Comparison of ENCODE assay signal across 23 cellular contexts in the genomic region with DNA sequence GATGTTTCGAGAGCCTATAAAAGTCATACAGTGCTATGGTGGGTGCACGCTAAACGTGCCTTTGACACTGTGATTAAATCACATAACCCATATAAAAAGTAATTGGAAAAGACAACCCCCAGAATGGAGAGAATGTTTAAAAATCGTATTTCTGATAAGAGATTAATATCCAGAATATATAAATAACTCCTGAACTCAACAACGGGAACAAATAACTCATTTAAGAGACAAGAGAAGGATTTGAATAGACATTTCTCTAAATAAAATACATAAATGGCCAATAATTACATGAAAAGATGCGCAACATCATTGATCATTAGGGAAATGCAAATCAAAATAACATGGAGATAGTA. TPM values are rescaled to one million over a fixed set of nuclear protein-coding genes. Genes with fewer than 3 reads are reported as not detected.
DNase-seq lines count a peak whose midpoint lies in the region; ATAC-seq, FAIRE-seq and TF ChIP-seq lines count a peak whose summit lies in the region.
"Had no signal": no experiment of that assay in that cellular context is flagged by ENCODE, and none has a peak within 500 bp of the region (broad histone marks: within the 10 kb centered on the region; RNA-seq: fewer than 3 reads in every experiment).

No MANE protein-coding gene starts in this region.

- no peak for TF ChIP-seq POLR2A in K562 (conservative IDR thresholded peaks at IDR 0.05)

- WGBS in K562 (ENCODE audit: insufficient coverage, low coverage, missing lambda C conversion rate): 8% methylated on average over 6 of the region's 6 CpGs

- POLR2A ChIA-PET in K562 (lab: Yijun Ruan, JAX): interaction anchor here (0.6 to 1.0 kb wide), 3 partner anchors 11 to 299 kb away, joined by 3 to 4 read pairs (median 3); no protein-coding TSS in a partner anchor

- TF ChIP-seq RAD21 in K562 (CRISPR knock-in tag; conservative IDR thresholded peaks at IDR 0.05 in 1 of 2, IDR thresholded peaks at IDR 0.05 in 1 of 2): no peak

- no peak for DNase-seq in activated T-cell treated with anti-CD3 and anti-CD28 coated beads, Interleukin-2, amount 50 U/mL, for 72 hours
- DNase-seq in activated T-cell treated with anti-CD3 and anti-CD28 coated beads, Interleukin-2, amount 50 U/mL, for 24 hours: no peak
- DNase-seq in K562 (ENCODE audit: extremely low read depth in 1 of 4, low spot score in 3 of 4) (no peak), DMS79 treated with DMSO at 0.1 percent for 48 hours (lab: John Stamatoyannopoulos, UW) (no peak)
- DNase-seq: activated CD4-positive, alpha-beta T cell treated with anti-CD3 and anti-CD28 coated beads, Interleukin-2, amount 50 U/mL, for 4 hours; activated T-cell treated with anti-CD3 and anti-CD28 coated beads, Interleukin-2, amount 50 U/mL, for 1 hour; Right ventricle myocardium superior had no signal

- intact Hi-C loops in K562 (cut with micrococcal nuclease): loop anchor here (1.0 to 10.0 kb wide), 3 partner anchors 48 to 263 kb away; partner anchors contain the start of gene RSPH6A

- H3K9ac ChIP-seq in K562 (ENCODE audit: insufficient read depth in 1 of 2, low read depth in 2 of 2, low read length in 2 of 2): no peak overlapping the region
- H3K9ac ChIP-seq: BLaER1 treated with 17β-estradiol and CSF1 and Interleukin-3, amounts not matched to agents 10 nM and 100 nM had no signal

- peaks cover 2 to 10% of the 10 kb centered on the region in 2 experiments; a peak in 2 of 5 replicates for H3K27me3 ChIP-seq in K562 (ENCODE audit: control insufficient read depth in 2 of 2, insufficient read depth in 2 of 2, low read length in 2 of 2)

- peaks cover 0 to 2% of the 10 kb centered on the region in 2 donors for H3K36me3 Mint-ChIP-seq in activated T-cell treated with anti-CD3 and anti-CD28 coated beads, Interleukin-2, amount 50 U/mL, for 72 hours (ENCODE audit: insufficient read depth in 2 of 2)
- no peaks in the 10 kb centered on the region for H3K36me3 Mint-ChIP-seq in activated T-cell treated with anti-CD3 and anti-CD28 coated beads, Interleukin-2, amount 50 U/mL, for 24 hours (ENCODE audit: low read depth)
- H3K36me3 Mint-ChIP-seq in nephron (ENCODE audit: low read depth): no peaks in the 10 kb centered on the region
- H3K36me3 Mint-ChIP-seq: T-cell had no signal

- H3K9me3 Mint-ChIP-seq in activated T-cell treated with anti-CD3 and anti-CD28 coated beads, Interleukin-2, amount 50 U/mL, for 72 hours: no peaks in the 10 kb centered on the region
- no peaks in the 10 kb centered on the region for H3K9me3 Mint-ChIP-seq in activated T-cell treated with anti-CD3 and anti-CD28 coated beads, Interleukin-2, amount 50 U/mL, for 24 hours
- no peaks in the 10 kb centered on the region for H3K9me3 Mint-ChIP-seq in nephron
- H3K9me3 Mint-ChIP-seq: activated naive CD4-positive, alpha-beta T cell treated with anti-CD3 and anti-CD28 coated beads, Interleukin-2, amount 50 U/mL, for 72 hours had no signal

- H3K9me3 ChIP-seq in K562 (replicated peaks; ENCODE audit: control insufficient read depth, insufficient read depth, low read depth, low read length): no peaks in the 10 kb centered on the region

- no peak; a peak in 1 of 6 replicates for TF ChIP-seq CTCF in K562 (IDR thresholded peaks at IDR 0.05 in 2 of 3, conservative IDR thresholded peaks at IDR 0.05 in 1 of 3; ENCODE audit: insufficient read depth in 2 of 3, low read depth in 1 of 3, low read length in 3 of 3)
- peak in 1 of 3 experiments; percentile 50 for TF ChIP-seq CTCF in nephron (IDR thresholded peaks at IDR 0.05; ENCODE audit: unreplicated experiment in 3 of 3)

- no peak overlapping the region for H3K4me3 Mint-ChIP-seq in activated T-cell treated with anti-CD3 and anti-CD28 coated beads, Interleukin-2, amount 50 U/mL, for 72 hours
- no peak overlapping the region for H3K4me3 Mint-ChIP-seq in activated T-cell treated with anti-CD3 and anti-CD28 coated beads, Interleukin-2, amount 50 U/mL, for 24 hours
- peak overlapping the region; percentile 76 to 80 (median 78) for H3K4me3 Mint-ChIP-seq in nephron

- no peak for ATAC-seq in activated T-cell treated with anti-CD3 and anti-CD28 coated beads, Interleukin-2, amount 50 U/mL, for 72 hours (replicated peaks in 1 of 2)
- ATAC-seq in K562: no peak
- ATAC-seq in HG02885 (IDR thresholded peaks at IDR 0.05; ENCODE audit: poor library complexity, unreplicated experiment): no peak
- no peak for ATAC-seq in GM18870 (IDR thresholded peaks at IDR 0.05; ENCODE audit: unreplicated experiment)
- no peak for ATAC-seq in HG03521 (IDR thresholded peaks at IDR 0.05; ENCODE audit: unreplicated experiment)

- H3K36me3 ChIP-seq in K562 (ENCODE audit: control insufficient read depth, insufficient read depth, low read length): no peaks in the 10 kb centered on the region
- H3K36me3 ChIP-seq: BLaER1 treated with 17β-estradiol and CSF1 and Interleukin-3, amounts not matched to agents 10 nM and 100 nM had no signal

- no peaks in the 10 kb centered on the region for H4K20me1 ChIP-seq in K562 (replicated peaks; ENCODE audit: control insufficient read depth, insufficient read depth, low read length)

- no TSS peak for BruUV-seq in K562 (replicated peaks; lab: Mats Ljungman, UMichigan)

- H3K4me2 ChIP-seq in K562 (ENCODE audit: insufficient read depth, low read length): no peak overlapping the region

- no peak for TF ChIP-seq EP300 in K562 (IDR thresholded peaks at IDR 0.05; ENCODE audit: low read length)

- peaks cover 89% of the 10 kb centered on the region for H3K27me3 Mint-ChIP-seq in activated T-cell treated with anti-CD3 and anti-CD28 coated beads, Interleukin-2, amount 50 U/mL, for 72 hours (ENCODE audit: low read depth)
- peaks cover 88% of the 10 kb centered on the region for H3K27me3 Mint-ChIP-seq in activated T-cell treated with anti-CD3 and anti-CD28 coated beads, Interleukin-2, amount 50 U/mL, for 24 hours
- H3K27me3 Mint-ChIP-seq in nephron (ENCODE audit: low read depth): peaks cover 69% of the 10 kb centered on the region

- CTCF ChIA-PET in K562 (lab: Yijun Ruan, JAX; ENCODE audit: low intra/inter-chr PET ratio): interaction anchor here (0.6 to 8.3 kb wide), 14 partner anchors 25 to 410 kb away, joined by 3 to 115 read pairs (median 4); partner anchors contain the start of gene SIX5

- H3K4me1 Mint-ChIP-seq in activated T-cell treated with anti-CD3 and anti-CD28 coated beads, Interleukin-2, amount 50 U/mL, for 72 hours (ENCODE audit: low read depth): peaks cover 19% of the 10 kb centered on the region
- H3K4me1 Mint-ChIP-seq in activated T-cell treated with anti-CD3 and anti-CD28 coated beads, Interleukin-2, amount 50 U/mL, for 24 hours (ENCODE audit: low read depth): peaks cover 12% of the 10 kb centered on the region
- H3K4me1 Mint-ChIP-seq in nephron: peaks cover 17% of the 10 kb centered on the region

- peak overlapping the region; percentile 39 for H3K27ac Mint-ChIP-seq in activated T-cell treated with anti-CD3 and anti-CD28 coated beads, Interleukin-2, amount 50 U/mL, for 72 hours
- H3K27ac Mint-ChIP-seq in activated T-cell treated with anti-CD3 and anti-CD28 coated beads, Interleukin-2, amount 50 U/mL, for 24 hours: no peak overlapping the region
- H3K27ac Mint-ChIP-seq in nephron: no peak overlapping the region
- H3K27ac Mint-ChIP-seq: T-cell had no signal

- in situ Hi-C loops in K562 (cut with MboI): no loop called here

- H3K4me1 ChIP-seq in K562 (replicated peaks in 1 of 2; ENCODE audit: control insufficient read depth in 2 of 2, insufficient read depth in 2 of 2, low read length in 2 of 2): peaks cover 0 to 8% of the 10 kb centered on the region in 2 experiments; a peak in 2 of 5 replicates

- H3K27ac ChIP-seq in K562 (ENCODE audit: extremely low read depth, low read depth, low read length): no peak overlapping the region
- H3K27ac ChIP-seq: BLaER1 treated with 17β-estradiol and CSF1 and Interleukin-3, amounts not matched to agents 10 nM and 100 nM; VCaP had no signal

- no peak for FAIRE-seq in K562 (lab: Jason Lieb, UNC)
- FAIRE-seq: bronchial epithelial cell had no signal

- no peak overlapping the region for H2AFZ ChIP-seq in K562 (ENCODE audit: low read depth, low read length)

- H3K9me1 ChIP-seq in K562 (ENCODE audit: control insufficient read depth, insufficient read depth, low read length): no peaks in the 10 kb centered on the region

- H3K79me2 ChIP-seq in K562 (ENCODE audit: control insufficient read depth, insufficient read depth, low read length): no peaks in the 10 kb centered on the region

- H3K4me3 ChIP-seq in K562: no peak overlapping the region

RNA-seq across cellular contexts. Expression of gene IGFL4, which starts 37.0 kb away (rescaled TPM):
- not detected for total RNA-seq in activated T-cell treated with anti-CD3 and anti-CD28 coated beads, Interleukin-2, amount 50 U/mL, for 72 hours
- not detected in 2 replicates for total RNA-seq in K562 (2011; cell fraction: chromatin; rRNA removed; ENCODE audit: low replicate concordance)
- total RNA-seq in K562 (2011; cell fraction: nucleolus; rRNA removed): not detected in 2 replicates
- total RNA-seq in K562 (2011; cell fraction: nucleoplasm; rRNA removed): not detected in 2 replicates
- total RNA-seq in K562 (2014; rRNA removed) (0.04 TPM in 1 of 2 replicates, not detected in the other), K562 (2014; rRNA removed; fragmentation: Illumina TruSeq; extraction: Trizol) (not detected in 2 replicates), K562 (2015; rRNA removed; fragmentation: Illumina TruSeq; extraction: Trizol) (not detected in 2 replicates), K562 (2021) (not detected in 2 replicates)
- polyA plus RNA-seq in K562 (2011; rRNA removed) (0.07 TPM in 1 of 2 replicates, not detected in the other), K562 (2014; fragmentation: Illumina TruSeq; extraction: Trizol) (not detected in 2 replicates), K562 (2014; fragmentation: Nextera tagmentation; extraction: Ambion mirVana) (not detected), K562 (2014; rRNA removed) (not detected in 2 replicates)
- not detected in 2 replicates for polyA plus RNA-seq in K562 (2011; cell fraction: cytosol; rRNA removed)
- polyA plus RNA-seq in K562 (2011; cell fraction: nucleus; rRNA removed): 0.04 and 0.11 TPM in 2 replicates
- 0.14 TPM in 1 of 2 replicates, not detected in the other for polyA plus RNA-seq in K562 (2012)
- polyA minus RNA-seq in K562 (2011; rRNA and poly(A)+ RNA removed): not detected in 2 replicates
- polyA minus RNA-seq in K562 (2011; cell fraction: cytosol; rRNA and poly(A)+ RNA removed): not detected in 2 replicates
- not detected in 2 replicates for polyA minus RNA-seq in K562 (2011; cell fraction: nucleus; rRNA and poly(A)+ RNA removed)
- total RNA-seq: A172; activated naive CD4-positive, alpha-beta T cell treated with anti-CD3 and anti-CD28 coated beads, Interleukin-2, amount 50 U/mL, for 72 hours; bronchial epithelial cell; dermis microvascular lymphatic vessel endothelial cell; H4; left colon; Right ventricle myocardium superior; T-cell had no signal

RNA-seq across cellular contexts. Expression of gene IGFL3, which starts 46.7 kb away (rescaled TPM):
- total RNA-seq in activated T-cell treated with anti-CD3 and anti-CD28 coated beads, Interleukin-2, amount 50 U/mL, for 72 hours: not detected
- not detected in 2 replicates for total RNA-seq in K562 (2011; cell fraction: chromatin; rRNA removed; ENCODE audit: low replicate concordance)
- not detected in 2 replicates for total RNA-seq in K562 (2011; cell fraction: nucleolus; rRNA removed)
- total RNA-seq in K562 (2011; cell fraction: nucleoplasm; rRNA removed): not detected in 2 replicates
- total RNA-seq in K562 (2014; rRNA removed): not detected in 2 replicates
- total RNA-seq in K562 (2014; rRNA removed; fragmentation: Illumina TruSeq; extraction: Trizol): not detected in 2 replicates
- not detected in 2 replicates for total RNA-seq in K562 (2015; rRNA removed; fragmentation: Illumina TruSeq; extraction: Trizol)
- total RNA-seq in K562 (2021): not detected in 2 replicates
- not detected in 2 replicates for polyA plus RNA-seq in K562 (2011; rRNA removed)
- polyA plus RNA-seq in K562 (2011; cell fraction: cytosol; rRNA removed): not detected in 2 replicates
- not detected in 2 replicates for polyA plus RNA-seq in K562 (2011; cell fraction: nucleus; rRNA removed)
- not detected in 2 replicates for polyA plus RNA-seq in K562 (2012)
- polyA plus RNA-seq in K562 (2014; fragmentation: Illumina TruSeq; extraction: Trizol): not detected in 2 replicates
- polyA plus RNA-seq in K562 (2014; fragmentation: Nextera tagmentation; extraction: Ambion mirVana): not detected
- not detected in 2 replicates for polyA plus RNA-seq in K562 (2014; rRNA removed)
- not detected in 2 replicates for polyA minus RNA-seq in K562 (2011; rRNA and poly(A)+ RNA removed)
- polyA minus RNA-seq in K562 (2011; cell fraction: cytosol; rRNA and poly(A)+ RNA removed): not detected in 2 replicates
- polyA minus RNA-seq in K562 (2011; cell fraction: nucleus; rRNA and poly(A)+ RNA removed): not detected in 2 replicates
- total RNA-seq: A172; activated naive CD4-positive, alpha-beta T cell treated with anti-CD3 and anti-CD28 coated beads, Interleukin-2, amount 50 U/mL, for 72 hours; bronchial epithelial cell; dermis microvascular lymphatic vessel endothelial cell; left colon; mononuclear cell; Right ventricle myocardium superior; skeletal muscle tissue; T-cell had no signal
- polyA plus RNA-seq: esophagus had no signal

RNA-seq across cellular contexts. Expression of gene PGLYRP1, which starts 54.9 kb away (rescaled TPM):
- total RNA-seq in activated T-cell treated with anti-CD3 and anti-CD28 coated beads, Interleukin-2, amount 50 U/mL, for 72 hours: not detected
- not detected in 2 replicates for total RNA-seq in K562 (2011; cell fraction: chromatin; rRNA removed; ENCODE audit: low replicate concordance)
- not detected in 2 replicates for total RNA-seq in K562 (2011; cell fraction: nucleolus; rRNA removed)
- not detected in 2 replicates for total RNA-seq in K562 (2011; cell fraction: nucleoplasm; rRNA removed)
- total RNA-seq in K562 (2014; rRNA removed) (not detected in 2 replicates), K562 (2014; rRNA removed; fragmentation: Illumina TruSeq; extraction: Trizol) (not detected in 2 replicates), K562 (2015; rRNA removed; fragmentation: Illumina TruSeq; extraction: Trizol) (not detected in 2 replicates), K562 (2021) (not detected in 2 replicates)
- polyA plus RNA-seq in K562 (2011; rRNA removed) (not detected in 2 replicates), K562 (2014; fragmentation: Illumina TruSeq; extraction: Trizol) (not detected in 2 replicates), K562 (2014; fragmentation: Nextera tagmentation; extraction: Ambion mirVana) (not detected), K562 (2014; rRNA removed) (not detected in 2 replicates)
- not detected in 2 replicates for polyA plus RNA-seq in K562 (2011; cell fraction: cytosol; rRNA removed)
- polyA plus RNA-seq in K562 (2011; cell fraction: nucleus; rRNA removed): not detected in 2 replicates
- 0.20 and 0.25 TPM in 2 replicates for polyA plus RNA-seq in K562 (2012)
- polyA minus RNA-seq in K562 (2011; rRNA and poly(A)+ RNA removed): not detected in 2 replicates
- polyA minus RNA-seq in K562 (2011; cell fraction: cytosol; rRNA and poly(A)+ RNA removed): not detected in 2 replicates
- polyA minus RNA-seq in K562 (2011; cell fraction: nucleus; rRNA and poly(A)+ RNA removed): not detected in 2 replicates
- total RNA-seq: A172; activated naive CD4-positive, alpha-beta T cell treated with anti-CD3 and anti-CD28 coated beads, Interleukin-2, amount 50 U/mL, for 72 hours; bronchial epithelial cell; dermis microvascular lymphatic vessel endothelial cell; H4; left colon; mononuclear cell; Right ventricle myocardium superior; T-cell had no signal
- polyA plus RNA-seq: esophagus had no signal

Comparison
In these comparisons a context has a peak if more than half of its experiments do, and no peak if none do; other contexts are left out.
1. H3K4me3 Mint-ChIP-seq: peak in nephron (3 of 3); none in activated T-cell treated with anti-CD3 and anti-CD28 coated beads, Interleukin-2, amount 50 U/mL, for 72 hours (0 of 2) and activated T-cell treated with anti-CD3 and anti-CD28 coated beads, Interleukin-2, amount 50 U/mL, for 24 hours (single experiment).